Comparison of ENCODE assay signal across 1 cellular context in the genomic region with DNA sequence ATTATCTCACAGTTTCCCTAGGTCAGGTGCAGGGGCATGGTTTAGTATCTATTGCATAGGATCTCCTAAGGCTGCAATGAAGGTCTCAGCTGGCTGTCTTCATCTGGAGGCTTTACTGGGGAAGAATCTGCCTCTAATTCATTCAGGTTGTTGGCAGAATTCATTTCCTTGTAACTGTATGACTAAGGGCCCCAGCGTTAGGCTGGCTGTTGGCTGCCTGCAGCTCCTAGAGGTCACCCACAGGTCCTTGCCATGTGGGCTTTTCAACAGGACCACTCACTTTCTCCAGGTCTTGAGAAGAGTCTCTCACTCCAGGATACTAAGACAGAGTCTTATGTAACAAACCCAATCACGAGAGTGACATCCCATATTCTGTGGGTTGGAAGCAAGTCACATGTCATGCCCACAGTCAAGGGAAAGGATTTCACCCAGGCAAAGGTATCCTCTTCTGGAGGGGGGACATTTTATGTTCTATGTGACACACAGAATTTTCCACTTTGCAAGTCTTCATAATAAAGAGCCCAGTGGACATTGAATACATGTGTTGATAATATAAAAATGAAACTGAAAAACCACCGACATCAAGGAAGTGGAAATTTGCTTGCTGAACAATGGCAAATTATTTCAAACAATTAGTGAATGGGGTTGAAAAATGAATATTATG.
TF ChIP-seq lines count a peak whose summit lies in the region.

No MANE protein-coding gene starts in this region.

TF ChIP-seq in GM23338, 12 proteins besides CTCF, POLR2A, EP300 and RAD21 (continued from another document):
- TF ChIP-seq, protein P1, sequence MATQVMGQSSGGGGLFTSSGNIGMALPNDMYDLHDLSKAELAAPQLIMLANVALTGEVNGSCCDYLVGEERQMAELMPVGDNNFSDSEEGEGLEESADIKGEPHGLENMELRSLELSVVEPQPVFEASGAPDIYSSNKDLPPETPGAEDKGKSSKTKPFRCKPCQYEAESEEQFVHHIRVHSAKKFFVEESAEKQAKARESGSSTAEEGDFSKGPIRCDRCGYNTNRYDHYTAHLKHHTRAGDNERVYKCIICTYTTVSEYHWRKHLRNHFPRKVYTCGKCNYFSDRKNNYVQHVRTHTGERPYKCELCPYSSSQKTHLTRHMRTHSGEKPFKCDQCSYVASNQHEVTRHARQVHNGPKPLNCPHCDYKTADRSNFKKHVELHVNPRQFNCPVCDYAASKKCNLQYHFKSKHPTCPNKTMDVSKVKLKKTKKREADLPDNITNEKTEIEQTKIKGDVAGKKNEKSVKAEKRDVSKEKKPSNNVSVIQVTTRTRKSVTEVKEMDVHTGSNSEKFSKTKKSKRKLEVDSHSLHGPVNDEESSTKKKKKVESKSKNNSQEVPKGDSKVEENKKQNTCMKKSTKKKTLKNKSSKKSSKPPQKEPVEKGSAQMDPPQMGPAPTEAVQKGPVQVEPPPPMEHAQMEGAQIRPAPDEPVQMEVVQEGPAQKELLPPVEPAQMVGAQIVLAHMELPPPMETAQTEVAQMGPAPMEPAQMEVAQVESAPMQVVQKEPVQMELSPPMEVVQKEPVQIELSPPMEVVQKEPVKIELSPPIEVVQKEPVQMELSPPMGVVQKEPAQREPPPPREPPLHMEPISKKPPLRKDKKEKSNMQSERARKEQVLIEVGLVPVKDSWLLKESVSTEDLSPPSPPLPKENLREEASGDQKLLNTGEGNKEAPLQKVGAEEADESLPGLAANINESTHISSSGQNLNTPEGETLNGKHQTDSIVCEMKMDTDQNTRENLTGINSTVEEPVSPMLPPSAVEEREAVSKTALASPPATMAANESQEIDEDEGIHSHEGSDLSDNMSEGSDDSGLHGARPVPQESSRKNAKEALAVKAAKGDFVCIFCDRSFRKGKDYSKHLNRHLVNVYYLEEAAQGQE (IDR thresholded peaks at IDR 0.05; ENCODE audit: unreplicated experiment), result no peak
- TF ChIP-seq STAT1 (IDR thresholded peaks at IDR 0.05; ENCODE audit: unreplicated experiment), result no peak
- TF ChIP-seq ZNF114 (CRISPR knock-in tag; IDR thresholded peaks at IDR 0.05), result no peak
- no peak for TF ChIP-seq ETS1 (IDR thresholded peaks at IDR 0.05)
- no peak for TF ChIP-seq NANOG (IDR thresholded peaks at IDR 0.05; ENCODE audit: borderline replicate concordance)
- TF ChIP-seq ZNF462 (CRISPR knock-in tag; IDR thresholded peaks at IDR 0.05), result no peak
- TF ChIP-seq EZH2 (IDR thresholded peaks at IDR 0.05; ENCODE audit: low read depth, unreplicated experiment), result no peak
